ENCODE assay signal across 8 cellular contexts in the genomic region with DNA sequence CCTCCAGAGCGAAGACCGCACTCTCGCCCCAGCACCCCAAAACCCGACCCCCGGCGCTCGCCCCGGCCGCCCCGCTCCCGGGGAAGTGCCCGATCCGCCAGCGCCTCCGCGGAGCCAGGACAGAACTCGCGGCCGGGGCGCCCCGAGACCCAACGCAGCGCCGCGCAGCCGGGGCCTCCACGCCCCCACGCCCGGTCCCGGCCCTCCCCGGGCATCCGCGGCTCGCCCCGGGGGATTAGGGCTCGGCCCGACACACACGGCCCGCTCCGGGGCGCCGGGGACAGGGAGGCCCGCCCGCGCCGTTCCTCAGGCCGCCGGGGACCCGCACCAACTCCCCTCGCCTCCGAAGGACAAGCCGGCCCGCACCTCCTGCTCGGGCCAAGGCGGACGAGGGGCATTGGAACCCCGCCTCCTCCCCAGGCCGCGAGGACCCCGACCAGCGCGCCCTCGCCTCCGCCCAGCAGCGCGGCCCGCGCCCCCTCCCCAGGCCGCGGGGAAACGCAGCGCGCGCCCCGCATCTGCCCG. TPM values are rescaled to one million over a fixed set of nuclear protein-coding genes. Genes with fewer than 3 reads are reported as not detected.
DNase-seq lines count a peak whose midpoint lies in the region; ATAC-seq and TF ChIP-seq lines count a peak whose summit lies in the region.

No MANE protein-coding gene starts in this region.

- H3K27ac ChIP-seq in SK-N-MC, result 0 out of 2 replicates have a peak overlapping the region, but pooled peaks have one; percentile 33
- peak overlapping the region; percentile 97 for H3K27ac ChIP-seq in coronary artery
- H3K27ac ChIP-seq in lower lobe of right lung, result peak overlapping the region; percentile 92
- H3K27ac ChIP-seq in testis, result peak overlapping the region; percentile 95 to 97

- no peak for TF ChIP-seq POLR2A in testis (IDR thresholded peaks at IDR 0.05)

- H3K9ac ChIP-seq in SK-N-MC (ENCODE audit: insufficient read length), result peak overlapping the region; percentile 91

- 0% methylated on average over 20 to 60 of the region's 76 CpGs for WGBS in testis, 2 donors

- TF ChIP-seq CTCF in coronary artery (IDR thresholded peaks at IDR 0.05), result no peak
- TF ChIP-seq CTCF in lower lobe of right lung (IDR thresholded peaks at IDR 0.05), result no peak
- TF ChIP-seq CTCF in testis (IDR thresholded peaks at IDR 0.05), result no peak

- no peaks in the 10 kb centered on the region for H3K9me3 ChIP-seq in SK-N-MC (ENCODE audit: low read depth, low read length)
- H3K9me3 ChIP-seq in lower lobe of right lung, result no peaks in the 10 kb centered on the region
- H3K9me3 ChIP-seq in testis, result no peaks in the 10 kb centered on the region

- no peaks in the 10 kb centered on the region for H3K27me3 ChIP-seq in lower lobe of right lung (ENCODE audit: low read depth)
- H3K27me3 ChIP-seq in testis, result no peaks in the 10 kb centered on the region

- intact Hi-C loops in lower lobe of right lung (cut with DNase I) (no loop called here), testis (cut with DNase I; ENCODE audit: low total_unique reads) (loop anchor here (5.0 kb wide), 1 partner anchor 155 kb away; no protein-coding TSS in a partner anchor)

- ATAC-seq in lower lobe of right lung (peak; percentile 63 to 66), GM21526 (IDR thresholded peaks at IDR 0.05; ENCODE audit: low FRiP score, unreplicated experiment) (no peak)

- DNase-seq in activated CD4-positive, alpha-beta T cell treated with anti-CD3 and anti-CD28 coated beads for 4 hours, result peak; percentile 24 to 31
- no peak for DNase-seq in activated CD4-positive, alpha-beta T cell treated with anti-CD3 and anti-CD28 coated beads, Interleukin-2, amount 50 U/mL, for 4 hours
- DNase-seq in SK-N-MC (ENCODE audit: low read depth, low spot score) (no peak), coronary artery (ENCODE audit: low spot score) (peak; percentile 74), lower lobe of right lung (peak; percentile 60), testis (no peak), HUDEP-2 (lab: John Stamatoyannopoulos, UW; ENCODE audit: unreplicated experiment in 76 of 76) (no peak)

- H3K4me1 ChIP-seq in lower lobe of right lung, result peaks cover 47% of the 10 kb centered on the region
- peaks cover 17% of the 10 kb centered on the region for H3K4me1 ChIP-seq in testis

- peak overlapping the region; percentile 94 for H3K4me3 ChIP-seq in SK-N-MC
- H3K4me3 ChIP-seq in coronary artery, result peak overlapping the region; percentile 94
- H3K4me3 ChIP-seq in lower lobe of right lung, result peak overlapping the region; percentile 85
- peak overlapping the region; percentile 86 to 98 for H3K4me3 ChIP-seq in testis

- no peaks in the 10 kb centered on the region for H3K36me3 ChIP-seq in SK-N-MC (ENCODE audit: insufficient read depth, low read length)
- H3K36me3 ChIP-seq in lower lobe of right lung, result no peaks in the 10 kb centered on the region
- H3K36me3 ChIP-seq in testis (ENCODE audit: low read depth, missing control alignments), result no peaks in the 10 kb centered on the region

RNA-seq across cellular contexts. Expression of a gene that starts 0.5 kb away (rescaled TPM):
- total RNA-seq in lower lobe of right lung (61.1 TPM), testis (10 to 100 TPM; 76.6 to 89.2 TPM)
- polyA plus RNA-seq in testis (ENCODE audit: insufficient read depth, low read depth, low replicate concordance), result 37.9 TPM

RNA-seq across cellular contexts. Expression of a gene that starts 11.2 kb away (rescaled TPM):
- total RNA-seq in lower lobe of right lung, result 43.0 TPM
- total RNA-seq in testis, result 10 to 100 TPM; 49.1 to 53.4 TPM
- 41.1 TPM for polyA plus RNA-seq in testis (ENCODE audit: insufficient read depth, low read depth, low replicate concordance)

Comparison
In these comparisons a context has a peak if more than half of its experiments do, and no peak if none do; other contexts are left out.
1. DNase-seq: peak in activated CD4-positive, alpha-beta T cell treated with anti-CD3 and anti-CD28 coated beads for 4 hours (2 of 2), coronary artery (single experiment) and lower lobe of right lung (single experiment); none in activated CD4-positive, alpha-beta T cell treated with anti-CD3 and anti-CD28 coated beads, Interleukin-2, amount 50 U/mL, for 4 hours (0 of 2), SK-N-MC (single experiment), testis (single experiment) and HUDEP-2 (0 of 76).
2. H3K27ac ChIP-seq: peak in every context shown above with its lines; median percentile 97 in coronary artery; 96 in testis; 92 in lower lobe of right lung; 33 in SK-N-MC.
3. Peak in every context shown above with its lines, with median percentiles within 50 percentile points of each other: H3K4me3 ChIP-seq.